In the genomic region with DNA sequence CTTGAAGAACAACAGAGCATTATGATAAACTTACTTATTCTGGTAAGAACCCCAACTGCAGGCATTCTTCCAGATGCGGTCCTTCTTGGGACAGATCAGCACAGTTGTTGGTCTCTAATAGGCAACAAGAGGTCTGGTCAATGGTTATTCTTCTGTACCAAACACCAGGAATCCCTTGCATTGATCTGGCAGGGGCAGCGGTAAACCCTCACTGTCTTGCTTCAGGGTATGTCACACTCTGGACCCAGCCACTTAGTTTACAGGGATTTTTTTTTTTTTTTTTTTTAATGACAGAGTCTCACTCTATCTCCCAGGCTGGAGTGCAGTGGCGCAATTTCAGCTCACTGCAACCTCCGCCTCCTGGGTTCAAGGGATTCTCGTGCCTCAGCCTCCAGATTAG, we compare ENCODE assay signal across 18 cellular contexts. TPM values are rescaled to one million over a fixed set of nuclear protein-coding genes. Genes with fewer than 3 reads are reported as not detected.
DNase-seq lines count a peak whose midpoint lies in the region; ATAC-seq and TF ChIP-seq lines count a peak whose summit lies in the region.
"Had no signal": no experiment of that assay in that cellular context is flagged by ENCODE, and none has a peak within 500 bp of the region (broad histone marks: within the 10 kb centered on the region; RNA-seq: fewer than 3 reads in every experiment).

No MANE protein-coding gene starts in this region.

- H2AFZ ChIP-seq in neuronal stem cell (ENCODE audit: low read length), result peak overlapping the region; percentile 45

- no peak overlapping the region for H2BK120ac ChIP-seq in neuronal stem cell (ENCODE audit: low read depth, low read length)

- H2BK12ac ChIP-seq in neuronal stem cell (ENCODE audit: low read length), result no peak overlapping the region

- H3K36me3 ChIP-seq in neuronal stem cell (replicated peaks in 1 of 2; ENCODE audit: control insufficient read depth in 2 of 2, insufficient read depth in 2 of 2, low read length in 2 of 2), result peaks cover 4 to 25% of the 10 kb centered on the region in 2 donors

- no peaks in the 10 kb centered on the region for H3K27me3 Mint-ChIP-seq in activated CD4-positive, alpha-beta T cell treated with anti-CD3 and anti-CD28 coated beads for 36 hours
- no peaks in the 10 kb centered on the region for H3K27me3 Mint-ChIP-seq in activated B cell treated with CpG ODN at 0.5 μM for 24 hours
- H3K27me3 Mint-ChIP-seq: IgD-negative memory B cell had no signal

- no peak overlapping the region for H4K91ac ChIP-seq in neuronal stem cell (ENCODE audit: low read depth, low read length, poor library complexity)

- H3K79me1 ChIP-seq in neuronal stem cell (ENCODE audit: low read depth, low read length), result peaks cover 3% of the 10 kb centered on the region

- peaks cover 22% of the 10 kb centered on the region for H3K4me1 Mint-ChIP-seq in activated CD4-positive, alpha-beta T cell treated with anti-CD3 and anti-CD28 coated beads for 36 hours
- H3K4me1 Mint-ChIP-seq in activated B cell treated with CpG ODN at 0.5 μM for 24 hours, result peaks cover 24% of the 10 kb centered on the region

- no peak overlapping the region for H3K14ac ChIP-seq in neuronal stem cell (ENCODE audit: low read length)

- peak overlapping the region; percentile 80 for H3K4me3 Mint-ChIP-seq in activated CD4-positive, alpha-beta T cell treated with anti-CD3 and anti-CD28 coated beads for 36 hours
- H3K4me3 Mint-ChIP-seq in activated B cell treated with CpG ODN at 0.5 μM for 24 hours, result peak overlapping the region; percentile 88

- intact Hi-C loops in activated CD4-positive, alpha-beta T cell treated with anti-CD3 and anti-CD28 coated beads for 36 hours (cut with DNase I, micrococcal nuclease), result loop anchor here (2.0 to 10.0 kb wide), 3 partner anchors 39 to 551 kb away; a partner anchor contains a TSS
- intact Hi-C loops in activated B cell treated with CpG ODN at 0.5 μM for 24 hours (cut with micrococcal nuclease), result loop anchor here (2.0 kb wide), 1 partner anchor 45 kb away; a partner anchor contains a TSS

- no peak overlapping the region for H4K8ac ChIP-seq in neuronal stem cell (ENCODE audit: low read depth, low read length)

- peaks cover 13% of the 10 kb centered on the region for H3K36me3 Mint-ChIP-seq in activated CD4-positive, alpha-beta T cell treated with anti-CD3 and anti-CD28 coated beads for 36 hours (ENCODE audit: low read depth)
- H3K36me3 Mint-ChIP-seq in activated B cell treated with CpG ODN at 0.5 μM for 24 hours (ENCODE audit: low read depth), result peaks cover 9% of the 10 kb centered on the region
- H3K36me3 Mint-ChIP-seq: IgD-negative memory B cell had no signal

- H3K9me3 ChIP-seq in neuronal stem cell (replicated peaks in 1 of 2; ENCODE audit: control insufficient read depth in 2 of 2, insufficient read depth in 1 of 2, low read depth in 1 of 2, low read length in 2 of 2), result no peaks in the 10 kb centered on the region
- H3K9me3 ChIP-seq: Caco-2, neutrophil, spleen had no signal

- POLR2A ChIA-PET in activated CD4-positive, alpha-beta T cell treated with anti-CD3 and anti-CD28 coated beads for 36 hours (lab: Charles Lee), result no interaction called here
- POLR2A ChIA-PET in activated B cell treated with CpG ODN at 0.5 μM for 24 hours (lab: Charles Lee), result no interaction called here

- peaks cover 4 to 5% of the 10 kb centered on the region in 2 donors for H3K4me1 ChIP-seq in neuronal stem cell (ENCODE audit: control insufficient read depth in 2 of 2, insufficient read depth in 1 of 2, low read depth in 1 of 2, low read length in 2 of 2)

- H3K27ac ChIP-seq in neuronal stem cell (replicated peaks; ENCODE audit: low read length), result no peak overlapping the region
- H3K27ac ChIP-seq: coronary artery, neutrophil had no signal

- no CpG with 5 or more reads among the region's 5 CpGs for WGBS in neuronal stem cell (ENCODE audit: extremely low coverage in 2 of 2, insufficient read length in 2 of 2, insufficient replicate concordance in 1 of 2), 2 donors

- H2BK5ac ChIP-seq in neuronal stem cell (ENCODE audit: low read length), result no peak overlapping the region

- CTCF ChIA-PET in activated CD4-positive, alpha-beta T cell treated with anti-CD3 and anti-CD28 coated beads for 36 hours (lab: Charles Lee), result interaction anchor here (0.6 to 1.6 kb wide), 3 partner anchors 12 to 1078 kb away, joined by 3 read pairs; no protein-coding TSS in a partner anchor
- CTCF ChIA-PET in activated B cell treated with CpG ODN at 0.5 μM for 24 hours (lab: Charles Lee), result no interaction called here

- no peak overlapping the region for H2AK5ac ChIP-seq in neuronal stem cell (ENCODE audit: low read depth, low read length)

- H3K23ac ChIP-seq in neuronal stem cell (ENCODE audit: low read depth, low read length, poor library complexity), result no peak overlapping the region

- H3K9ac ChIP-seq in neuronal stem cell (ENCODE audit: low read depth, low read length, poor library complexity), result no peak overlapping the region

- no peaks in the 10 kb centered on the region for H3K27me3 ChIP-seq in neuronal stem cell (ENCODE audit: control insufficient read depth in 3 of 3, insufficient read depth in 3 of 3, low read depth in 1 of 3, low read length in 3 of 3)
- H3K27me3 ChIP-seq: neutrophil, spleen had no signal

- no peak for DNase-seq in activated CD4-positive, alpha-beta T cell treated with anti-CD3 and anti-CD28 coated beads for 36 hours
- DNase-seq in activated CD4-positive, alpha-beta T cell treated with anti-CD3 and anti-CD28 coated beads, Interleukin-2, amount 50 U/mL, for 48 hours, result no peak
- DNase-seq in activated B cell treated with CpG ODN at 0.5 μM for 24 hours (no peak), neuronal stem cell (ENCODE audit: low spot score) (no peak)
- DNase-seq in stimulated activated CD4-positive, alpha-beta T cell treated with anti-CD3 and anti-CD28 coated beads, Interleukin-4, amount 100 ng/mL, for 24 hours, result no peak
- DNase-seq: 8988T, Caco-2, endodermal cell, NCI-H1694, NCI-H69, OCI-M1, Right ventricle myocardium superior, spleen had no signal

- no peak overlapping the region for H3K4ac ChIP-seq in neuronal stem cell (ENCODE audit: low read length)

- TF ChIP-seq CTCF in activated B cell treated with CpG ODN at 0.5 μM for 24 hours (IDR thresholded peaks at IDR 0.05), result no peak

- no peak overlapping the region for H3K27ac Mint-ChIP-seq in activated CD4-positive, alpha-beta T cell treated with anti-CD3 and anti-CD28 coated beads for 36 hours
- no peak overlapping the region for H3K27ac Mint-ChIP-seq in activated B cell treated with CpG ODN at 0.5 μM for 24 hours
- H3K27ac Mint-ChIP-seq: endodermal cell had no signal

- no peak overlapping the region for H3K4me2 ChIP-seq in neuronal stem cell (ENCODE audit: insufficient read depth, low read length, poor library complexity, severe bottlenecking)

- H2BK15ac ChIP-seq in neuronal stem cell (ENCODE audit: low read length), result no peak overlapping the region

- no peaks in the 10 kb centered on the region for H3K9me3 Mint-ChIP-seq in activated CD4-positive, alpha-beta T cell treated with anti-CD3 and anti-CD28 coated beads for 36 hours (ENCODE audit: low read depth)
- H3K9me3 Mint-ChIP-seq in activated B cell treated with CpG ODN at 0.5 μM for 24 hours, result no peaks in the 10 kb centered on the region
- H3K9me3 Mint-ChIP-seq: activated T-helper 2 cell treated with anti-CD3 and anti-CD28 coated beads, Interferon-gamma antibody, Interleukin-2, Interleukin-4, amounts not matched to agents 10 μg/mL and 5 μg/mL and 100 μg/mL, durations not matched to agents 14 hours and 24 hours and 36 hours; IgD-negative memory B cell had no signal

- ATAC-seq in activated CD4-positive, alpha-beta T cell treated with anti-CD3 and anti-CD28 coated beads for 36 hours, result no peak
- ATAC-seq in activated B cell treated with CpG ODN at 0.5 μM for 24 hours (ENCODE audit: low read depth) (no peak), GM21619 (IDR thresholded peaks at IDR 0.05; ENCODE audit: unreplicated experiment) (no peak)

- H3K4me3 ChIP-seq in neuronal stem cell (ENCODE audit: low read length in 2 of 2), result no peak overlapping the region

- no peak overlapping the region for H3K18ac ChIP-seq in neuronal stem cell (ENCODE audit: low read length)

RNA-seq across cellular contexts. Expression of a gene that starts 1.3 kb away (rescaled TPM):
- total RNA-seq in activated CD4-positive, alpha-beta T cell treated with anti-CD3 and anti-CD28 coated beads for 36 hours, result 10 to 100 TPM; 63.6 to 77.7 TPM
- total RNA-seq in activated B cell treated with CpG ODN at 0.5 μM for 24 hours, result 108 and 121 TPM in 2 replicates
- polyA plus RNA-seq in neuronal stem cell (2013, experiment 1 of 2), result 58.6 TPM
- 63.2 TPM for polyA plus RNA-seq in neuronal stem cell (2013, experiment 2 of 2)

RNA-seq across cellular contexts. Expression of a gene that starts 36.3 kb away (rescaled TPM):
- total RNA-seq in activated CD4-positive, alpha-beta T cell treated with anti-CD3 and anti-CD28 coated beads for 36 hours, result 100 to 1,000 TPM in 1 of 2 experiments, 10 to 100 TPM in 1; 83.2 to 109 TPM
- 78.4 and 82.2 TPM in 2 replicates for total RNA-seq in activated B cell treated with CpG ODN at 0.5 μM for 24 hours
- 63.0 TPM for polyA plus RNA-seq in neuronal stem cell (2013, experiment 1 of 2)
- polyA plus RNA-seq in neuronal stem cell (2013, experiment 2 of 2), result 62.9 TPM

RNA-seq across cellular contexts. Expression of a gene that starts 38.9 kb away (rescaled TPM):
- total RNA-seq in activated CD4-positive, alpha-beta T cell treated with anti-CD3 and anti-CD28 coated beads for 36 hours, result 100 to 1,000 TPM; 192 to 197 TPM
- total RNA-seq in activated B cell treated with CpG ODN at 0.5 μM for 24 hours, result 128 and 144 TPM in 2 replicates
- 67.4 TPM for polyA plus RNA-seq in neuronal stem cell (2013, experiment 1 of 2)
- 68.2 TPM for polyA plus RNA-seq in neuronal stem cell (2013, experiment 2 of 2)

RNA-seq across cellular contexts. Expression of a gene that starts 44.3 kb away (rescaled TPM):
- 10 to 100 TPM; 16.3 to 18.1 TPM for total RNA-seq in activated CD4-positive, alpha-beta T cell treated with anti-CD3 and anti-CD28 coated beads for 36 hours
- total RNA-seq in activated B cell treated with CpG ODN at 0.5 μM for 24 hours, result 36.3 and 42.3 TPM in 2 replicates
- 12.9 TPM for polyA plus RNA-seq in neuronal stem cell (2013, experiment 1 of 2)
- polyA plus RNA-seq in neuronal stem cell (2013, experiment 2 of 2), result 13.2 TPM

RNA-seq across cellular contexts. Expression of a gene that starts 46.0 kb away (rescaled TPM):
- total RNA-seq in activated CD4-positive, alpha-beta T cell treated with anti-CD3 and anti-CD28 coated beads for 36 hours, result 1 to 10 TPM; 4.2 to 4.8 TPM
- total RNA-seq in activated B cell treated with CpG ODN at 0.5 μM for 24 hours, result 82.5 and 88.5 TPM in 2 replicates
- polyA plus RNA-seq in neuronal stem cell (2013, experiment 1 of 2), result 1.2 TPM
- polyA plus RNA-seq in neuronal stem cell (2013, experiment 2 of 2), result 1.2 TPM
